ENCODE assay signal across 17 cellular contexts in the genomic region with DNA sequence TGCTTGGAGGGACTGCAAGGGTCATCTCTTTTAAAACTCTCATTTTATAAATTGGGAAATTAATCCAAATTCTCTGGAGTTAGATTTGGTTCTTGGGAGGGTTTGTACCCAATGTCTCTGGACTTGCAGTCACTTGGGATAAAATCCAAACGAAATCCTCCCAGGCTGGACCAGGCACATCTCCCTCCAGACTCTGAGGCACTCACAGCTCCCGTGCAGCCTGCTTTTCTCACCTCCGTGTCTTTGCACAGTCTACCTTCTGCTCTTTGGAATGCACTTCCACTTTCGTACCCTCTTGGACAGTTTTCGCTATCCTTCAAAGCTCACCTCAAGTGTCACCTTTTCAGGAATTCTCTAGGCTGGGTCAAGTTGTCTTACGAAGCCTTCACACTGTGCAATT.
"Had no signal": no experiment of that assay in that cellular context is flagged by ENCODE, and none has a peak within 500 bp of the region (broad histone marks: within the 10 kb centered on the region; RNA-seq: fewer than 3 reads in every experiment).

No MANE protein-coding gene starts in this region.

- H3K36me3 ChIP-seq: thoracic aorta had no signal

- H3K4me1 Mint-ChIP-seq: activated CD4-positive, alpha-beta T cell treated with anti-CD3 and anti-CD28 coated beads for 36 hours; activated naive CD8-positive, alpha-beta T cell treated with anti-CD3 and anti-CD28 coated beads for 36 hours; memory B cell; stimulated activated memory B cell treated with anti-CD40 and anti-IgM and Interleukin-4, amounts not matched to agents 10 μg/mL and 1 μg/mL and 100 μg/mL, for 72 hours had no signal

- H3K27ac Mint-ChIP-seq: activated CD4-positive, alpha-beta T cell treated with anti-CD3 and anti-CD28 coated beads for 36 hours; activated naive CD8-positive, alpha-beta T cell treated with anti-CD3 and anti-CD28 coated beads for 36 hours; memory B cell; naive thymus-derived CD8-positive, alpha-beta T cell; stimulated activated memory B cell treated with anti-CD40 and anti-IgM and Interleukin-4, amounts not matched to agents 10 μg/mL and 1 μg/mL and 100 μg/mL, for 72 hours; T-helper 2 cell treated with Interferon-gamma antibody and Interleukin-4, amounts not matched to agents 5 μg/mL and 100 μg/mL, for 36 hours had no signal

- H3K9me3 Mint-ChIP-seq: activated naive CD8-positive, alpha-beta T cell treated with anti-CD3 and anti-CD28 coated beads for 36 hours; memory B cell; naive thymus-derived CD8-positive, alpha-beta T cell; stimulated activated memory B cell treated with anti-CD40 and anti-IgM and Interleukin-4, amounts not matched to agents 10 μg/mL and 1 μg/mL and 100 μg/mL, for 72 hours; T-helper 2 cell treated with Interferon-gamma antibody and Interleukin-4, amounts not matched to agents 5 μg/mL and 100 μg/mL, for 36 hours had no signal

- H3K27ac ChIP-seq: thoracic aorta had no signal

- H3K4me3 Mint-ChIP-seq: activated CD4-positive, alpha-beta T cell treated with anti-CD3 and anti-CD28 coated beads for 36 hours; activated naive CD8-positive, alpha-beta T cell treated with anti-CD3 and anti-CD28 coated beads for 36 hours; memory B cell; naive thymus-derived CD8-positive, alpha-beta T cell; stimulated activated memory B cell treated with anti-CD40 and anti-IgM and Interleukin-4, amounts not matched to agents 10 μg/mL and 1 μg/mL and 100 μg/mL, for 72 hours; T-helper 2 cell treated with Interferon-gamma antibody and Interleukin-4, amounts not matched to agents 5 μg/mL and 100 μg/mL, for 36 hours had no signal

- H3K36me3 Mint-ChIP-seq: activated naive CD8-positive, alpha-beta T cell treated with anti-CD3 and anti-CD28 coated beads for 36 hours; memory B cell; naive thymus-derived CD8-positive, alpha-beta T cell; stimulated activated memory B cell treated with anti-CD40 and anti-IgM and Interleukin-4, amounts not matched to agents 10 μg/mL and 1 μg/mL and 100 μg/mL, for 72 hours had no signal

- ATAC-seq: activated CD4-positive, alpha-beta T cell treated with anti-CD3 and anti-CD28 coated beads for 36 hours; naive thymus-derived CD8-positive, alpha-beta T cell; sciatic nerve; stimulated activated memory B cell treated with anti-CD40 and anti-IgM and Interleukin-4, amounts not matched to agents 10 μg/mL and 1 μg/mL and 100 μg/mL, for 72 hours had no signal

- DNase-seq: activated CD4-positive, alpha-beta T cell treated with anti-CD3 and anti-CD28 coated beads for 36 hours; activated CD4-positive, alpha-beta T cell treated with anti-CD3 and anti-CD28 coated beads, Interleukin-2, amount 50 U/mL, for 48 hours; activated naive CD4-positive, alpha-beta T cell; activated naive CD8-positive, alpha-beta T cell treated with anti-CD3 and anti-CD28 coated beads for 36 hours; activated T-cell treated with anti-CD3 and anti-CD28 coated beads for 4 hours; amniotic stem cell; dorsolateral prefrontal cortex; erythroblast; foreskin melanocyte; glutamatergic neuron; naive thymus-derived CD8-positive, alpha-beta T cell; stimulated activated CD4-positive, alpha-beta T cell treated with anti-CD3 and anti-CD28 coated beads, Interleukin-4, amount 100 ng/mL, for 4 hours had no signal

- H3K27me3 Mint-ChIP-seq: activated CD4-positive, alpha-beta T cell treated with anti-CD3 and anti-CD28 coated beads for 36 hours; activated naive CD8-positive, alpha-beta T cell treated with anti-CD3 and anti-CD28 coated beads for 36 hours had no signal

- H3K4me3 ChIP-seq: thoracic aorta had no signal

- H3K9me3 ChIP-seq: thoracic aorta had no signal
